1 cellular context compared by ENCODE assay signal in genomic region chr19:18029617-18030338, GRCh38.
A peak's percentile ranks its signal among the peaks of the same experiment; 100 is the strongest.
TF ChIP-seq lines count a peak whose summit lies in the region.

No MANE protein-coding gene starts in this region.

TF ChIP-seq in SK-N-SH, 30 proteins besides CTCF, POLR2A, EP300 and RAD21 (continued from another document):
- TF ChIP-seq, protein P1, sequence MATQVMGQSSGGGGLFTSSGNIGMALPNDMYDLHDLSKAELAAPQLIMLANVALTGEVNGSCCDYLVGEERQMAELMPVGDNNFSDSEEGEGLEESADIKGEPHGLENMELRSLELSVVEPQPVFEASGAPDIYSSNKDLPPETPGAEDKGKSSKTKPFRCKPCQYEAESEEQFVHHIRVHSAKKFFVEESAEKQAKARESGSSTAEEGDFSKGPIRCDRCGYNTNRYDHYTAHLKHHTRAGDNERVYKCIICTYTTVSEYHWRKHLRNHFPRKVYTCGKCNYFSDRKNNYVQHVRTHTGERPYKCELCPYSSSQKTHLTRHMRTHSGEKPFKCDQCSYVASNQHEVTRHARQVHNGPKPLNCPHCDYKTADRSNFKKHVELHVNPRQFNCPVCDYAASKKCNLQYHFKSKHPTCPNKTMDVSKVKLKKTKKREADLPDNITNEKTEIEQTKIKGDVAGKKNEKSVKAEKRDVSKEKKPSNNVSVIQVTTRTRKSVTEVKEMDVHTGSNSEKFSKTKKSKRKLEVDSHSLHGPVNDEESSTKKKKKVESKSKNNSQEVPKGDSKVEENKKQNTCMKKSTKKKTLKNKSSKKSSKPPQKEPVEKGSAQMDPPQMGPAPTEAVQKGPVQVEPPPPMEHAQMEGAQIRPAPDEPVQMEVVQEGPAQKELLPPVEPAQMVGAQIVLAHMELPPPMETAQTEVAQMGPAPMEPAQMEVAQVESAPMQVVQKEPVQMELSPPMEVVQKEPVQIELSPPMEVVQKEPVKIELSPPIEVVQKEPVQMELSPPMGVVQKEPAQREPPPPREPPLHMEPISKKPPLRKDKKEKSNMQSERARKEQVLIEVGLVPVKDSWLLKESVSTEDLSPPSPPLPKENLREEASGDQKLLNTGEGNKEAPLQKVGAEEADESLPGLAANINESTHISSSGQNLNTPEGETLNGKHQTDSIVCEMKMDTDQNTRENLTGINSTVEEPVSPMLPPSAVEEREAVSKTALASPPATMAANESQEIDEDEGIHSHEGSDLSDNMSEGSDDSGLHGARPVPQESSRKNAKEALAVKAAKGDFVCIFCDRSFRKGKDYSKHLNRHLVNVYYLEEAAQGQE (IDR thresholded peaks at IDR 0.05; ENCODE audit: low read depth, low read length): no peak
- peak; percentile 57; the same call in 1 of the 2 replicates for TF ChIP-seq TCF12 (IDR thresholded peaks at IDR 0.05)
- TF ChIP-seq GABPA (IDR thresholded peaks at IDR 0.05; ENCODE audit: low read depth): no peak
- TF ChIP-seq PBX3 (IDR thresholded peaks at IDR 0.05): peak; percentile 19; the same call in 1 of the 2 replicates
- no peak for TF ChIP-seq FOXJ3 (CRISPR knock-in tag; IDR thresholded peaks at IDR 0.05)
- no peak for TF ChIP-seq SMC3 (IDR thresholded peaks at IDR 0.05; ENCODE audit: low read depth, low read length)
